In genomic region chr2:48328159-48328816, GRCh38 we compare ENCODE assay signal across 11 cellular contexts. TPM values are rescaled to one million over a fixed set of nuclear protein-coding genes. Genes with fewer than 3 reads are reported as not detected.
DNase-seq lines count a peak whose midpoint lies in the region; ATAC-seq and TF ChIP-seq lines count a peak whose summit lies in the region.
"Had no signal": no experiment of that assay in that cellular context is flagged by ENCODE, and none has a peak within 500 bp of the region (broad histone marks: within the 10 kb centered on the region; RNA-seq: fewer than 3 reads in every experiment).

No MANE protein-coding gene starts in this region.

- ATAC-seq in GM18861 (IDR thresholded peaks at IDR 0.05; ENCODE audit: unreplicated experiment): peak; percentile 66
- peak; percentile 59 for ATAC-seq in GM21619 (IDR thresholded peaks at IDR 0.05; ENCODE audit: unreplicated experiment)
- peak; percentile 42 for ATAC-seq in HG03520 (IDR thresholded peaks at IDR 0.05; ENCODE audit: unreplicated experiment)

- no peak overlapping the region for H3K27ac Mint-ChIP-seq in type B pancreatic cell

- no peak for TF ChIP-seq CTCF in type B pancreatic cell (conservative IDR thresholded peaks at IDR 0.05)
- TF ChIP-seq CTCF in MM.1S (IDR thresholded peaks at IDR 0.05; ENCODE audit: low read length): no peak

- peaks cover 98% of the 10 kb centered on the region for H3K79me2 ChIP-seq in MM.1S (ENCODE audit: low read length)

- no peak overlapping the region for H3K4me2 ChIP-seq in MM.1S (ENCODE audit: low read depth, low read length)

- no peaks in the 10 kb centered on the region for H3K9me2 ChIP-seq in MM.1S (replicated peaks; ENCODE audit: insufficient read depth, low read length)

- no peaks in the 10 kb centered on the region for H3F3A ChIP-seq in MM.1S (ENCODE audit: insufficient read depth, low read length)

- peaks cover 2% of the 10 kb centered on the region; the same call in 1 of the 2 replicates for H3K36me3 ChIP-seq in MM.1S (replicated peaks; ENCODE audit: insufficient read depth, low read length)

- no peak overlapping the region for H2AFZ ChIP-seq in MM.1S (ENCODE audit: low read length)

- H3K4me1 ChIP-seq in MM.1S (ENCODE audit: low read length): peaks cover 10% of the 10 kb centered on the region

- no peaks in the 10 kb centered on the region for H3K27me3 Mint-ChIP-seq in type B pancreatic cell

- H3K36me3 Mint-ChIP-seq in type B pancreatic cell: peaks cover 4% of the 10 kb centered on the region

- H3K27ac ChIP-seq in MM.1S (ENCODE audit: low read length): no peak overlapping the region

- H3K9ac ChIP-seq in MM.1S (ENCODE audit: low read length): no peak overlapping the region

- H3K4me1 Mint-ChIP-seq in type B pancreatic cell (ENCODE audit: unreplicated experiment): peaks cover 9% of the 10 kb centered on the region

- H3K27me3 ChIP-seq in MM.1S (replicated peaks; ENCODE audit: insufficient read depth, low read length): no peaks in the 10 kb centered on the region

- peaks cover 21% of the 10 kb centered on the region for H4K20me1 ChIP-seq in MM.1S (ENCODE audit: insufficient read depth, low read length)

- H3K4me3 ChIP-seq in MM.1S (ENCODE audit: low read length): no peak overlapping the region

- no peaks in the 10 kb centered on the region for H3K9me3 ChIP-seq in MM.1S (replicated peaks; ENCODE audit: insufficient read depth, low read length)

- H3K4me3 Mint-ChIP-seq in type B pancreatic cell: no peak overlapping the region

- DNase-seq in midbrain (lab: John Stamatoyannopoulos, UW): peak; percentile 44
- DNase-seq in type B pancreatic cell (ENCODE audit: extremely low spot score, unreplicated experiment): no peak
- DNase-seq in MM.1S: no peak
- no peak for DNase-seq in activated CD4-positive, alpha-beta T cell treated with anti-CD3 and anti-CD28 coated beads for 48 hours
- DNase-seq in NCI-H526 treated with DMSO at 0.1 percent for 48 hours (lab: John Stamatoyannopoulos, UW): no peak
- DNase-seq: activated naive CD4-positive, alpha-beta T cell treated with anti-CD3 and anti-CD28 coated beads, Interleukin-2, amount 50 U/mL, for 16 hours; NCI-H2171; stimulated activated CD4-positive, alpha-beta T cell treated with anti-CD3 and anti-CD28 coated beads, Interleukin-2, amount 100 ng/mL, for 24 hours had no signal

- H3K9me3 Mint-ChIP-seq in type B pancreatic cell: peaks cover 4% of the 10 kb centered on the region

RNA-seq across cellular contexts. Expression of gene FOXN2, which starts 13.8 kb away (rescaled TPM):
- 16.7 and 17.4 TPM in 2 replicates for total RNA-seq in type B pancreatic cell (ENCODE audit: low replicate concordance)
